ENCODE assay signal across 1 cellular context in the genomic region with DNA sequence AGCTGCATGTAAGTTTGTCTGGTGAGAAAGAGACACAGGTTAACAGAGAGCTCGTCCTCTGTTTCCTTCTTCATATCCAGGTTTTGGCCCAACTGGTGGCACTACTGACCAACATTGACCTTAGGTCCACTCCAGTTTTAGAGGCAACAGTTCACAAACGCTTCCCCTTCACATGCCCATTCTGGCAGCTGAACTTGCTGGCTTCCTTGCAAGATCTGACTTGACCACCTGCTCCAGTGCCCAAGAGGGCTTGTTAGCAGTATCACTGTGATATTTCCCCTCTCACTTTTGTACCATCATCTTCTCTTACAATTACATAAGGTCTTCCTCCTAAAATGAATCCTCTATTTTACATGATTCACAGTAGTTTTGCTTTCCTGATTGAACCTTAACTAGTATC.
TF ChIP-seq lines count a peak whose summit lies in the region.

No MANE protein-coding gene starts in this region.

TF ChIP-seq in H1, 55 proteins besides CTCF, POLR2A, EP300 and RAD21 (continued from another document):
- TF ChIP-seq, protein P1, sequence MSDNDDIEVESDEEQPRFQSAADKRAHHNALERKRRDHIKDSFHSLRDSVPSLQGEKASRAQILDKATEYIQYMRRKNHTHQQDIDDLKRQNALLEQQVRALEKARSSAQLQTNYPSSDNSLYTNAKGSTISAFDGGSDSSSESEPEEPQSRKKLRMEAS (IDR thresholded peaks at IDR 0.05) = no peak
